Comparison of ENCODE assay signal across 20 cellular contexts in genomic region chr12:68279227-68280054, GRCh38. TPM values are rescaled to one million over a fixed set of nuclear protein-coding genes. Genes with fewer than 3 reads are reported as not detected.
DNase-seq lines count a peak whose midpoint lies in the region; ATAC-seq, FAIRE-seq and TF ChIP-seq lines count a peak whose summit lies in the region.
"Had no signal": no experiment of that assay in that cellular context is flagged by ENCODE, and none has a peak within 500 bp of the region (broad histone marks: within the 10 kb centered on the region; RNA-seq: fewer than 3 reads in every experiment).

No MANE protein-coding gene starts in this region.

- FAIRE-seq in endothelial cell of umbilical vein (lab: Jason Lieb, UNC), result peak; percentile 76

- no peak overlapping the region for H3K27ac ChIP-seq in endothelial cell of umbilical vein (ENCODE audit: insufficient read depth, low read depth, low read length)
- no peak overlapping the region for H3K27ac ChIP-seq in neural progenitor cell
- no peak overlapping the region for H3K27ac ChIP-seq in gastrocnemius medialis
- H3K27ac ChIP-seq: coronary artery, SJCRH30, spleen, stomach had no signal

- ATAC-seq in SK-N-SH treated with all-trans-retinoic acid at 6 μM for 48 hours (peak; percentile 21; the same call in 1 of the 3 replicates), gastrocnemius medialis (no peak)
- ATAC-seq: esophagus mucosa, HCT116, left colon had no signal

- H3K27me3 Mint-ChIP-seq in activated CD4-positive, alpha-beta T cell treated with anti-CD3 and anti-CD28 coated beads, Interleukin-2, amount 10 ng/mL, durations not matched to agents 24 days and 14 days, result no peaks in the 10 kb centered on the region
- H3K27me3 Mint-ChIP-seq in neural progenitor cell (ENCODE audit: insufficient read depth, low read depth) (no peaks in the 10 kb centered on the region), endothelial cell (ENCODE audit: unreplicated experiment) (no peaks in the 10 kb centered on the region)
- H3K27me3 Mint-ChIP-seq: CD8-positive, alpha-beta memory T cell had no signal

- no TSS peak for BruUV-seq in endothelial cell of umbilical vein (replicated peaks; lab: Mats Ljungman, UMichigan)

- intact Hi-C loops in activated CD4-positive, alpha-beta T cell treated with anti-CD3 and anti-CD28 coated beads, Interleukin-2, amount 10 ng/mL, durations not matched to agents 24 days and 14 days (cut with micrococcal nuclease), result loop anchor here (5.0 to 10.0 kb wide), 3 partner anchors 33 to 475 kb away; no protein-coding TSS in a partner anchor
- intact Hi-C loops in endothelial cell of umbilical vein (cut with micrococcal nuclease), result no loop called here
- intact Hi-C loops in gastrocnemius medialis (cut with DNase I; ENCODE audit: low total_unique reads), result no loop called here

- no peak for TF ChIP-seq POLR2A in endothelial cell of umbilical vein (IDR thresholded peaks at IDR 0.05; ENCODE audit: low read depth, low read length)
- no peak for TF ChIP-seq POLR2A in gastrocnemius medialis (IDR thresholded peaks at IDR 0.05)

- no peak overlapping the region for H3K9ac ChIP-seq in endothelial cell of umbilical vein (replicated peaks; ENCODE audit: extremely low read depth, insufficient read depth, low read length)
- no peak overlapping the region for H3K9ac ChIP-seq in neural progenitor cell

- dilution Hi-C loops in endothelial cell of umbilical vein (cut with MboI; ENCODE audit: extremely low pct_ligation_motif_present, low sequenced_read_pairs), result no loop called here

- H3K36me3 ChIP-seq in endothelial cell of umbilical vein (ENCODE audit: control insufficient read depth in 2 of 2, extremely low read depth in 1 of 2, insufficient read depth in 2 of 2, low read length in 2 of 2) (no peaks in the 10 kb centered on the region), neural progenitor cell (no peaks in the 10 kb centered on the region), gastrocnemius medialis (no peaks in the 10 kb centered on the region)
- H3K36me3 ChIP-seq: SJCRH30, spleen, stomach had no signal

- peak overlapping the region; percentile 60 for H3K27ac Mint-ChIP-seq in activated CD4-positive, alpha-beta T cell treated with anti-CD3 and anti-CD28 coated beads, Interleukin-2, amount 10 ng/mL, durations not matched to agents 24 days and 14 days
- H3K27ac Mint-ChIP-seq in neural progenitor cell, result no peak overlapping the region
- no peak overlapping the region for H3K27ac Mint-ChIP-seq in endothelial cell (ENCODE audit: unreplicated experiment)

- H3K27me3 ChIP-seq in endothelial cell of umbilical vein (ENCODE audit: control insufficient read depth in 2 of 2, insufficient read depth in 2 of 2, low read length in 2 of 2) (peaks cover 0 to under 1% of the 10 kb centered on the region in 2 experiments), neural progenitor cell (no peaks in the 10 kb centered on the region), gastrocnemius medialis (no peaks in the 10 kb centered on the region)
- H3K27me3 ChIP-seq: SJCRH30, spleen, stomach had no signal

- H3K9me3 ChIP-seq in endothelial cell of umbilical vein (replicated peaks; ENCODE audit: control insufficient read depth, insufficient read depth, low read length) (no peaks in the 10 kb centered on the region), neural progenitor cell (ENCODE audit: low read depth) (no peaks in the 10 kb centered on the region), gastrocnemius medialis (no peaks in the 10 kb centered on the region)
- H3K9me3 ChIP-seq: spleen, stomach had no signal

- H3K9me1 ChIP-seq in endothelial cell of umbilical vein (replicated peaks; ENCODE audit: control insufficient read depth, extremely low read depth, insufficient read depth, low read length), result no peaks in the 10 kb centered on the region

- H3K79me2 ChIP-seq in endothelial cell of umbilical vein (ENCODE audit: control insufficient read depth, insufficient read depth, low read length) (no peaks in the 10 kb centered on the region), neural progenitor cell (ENCODE audit: low read depth) (no peaks in the 10 kb centered on the region)

- peaks cover 54% of the 10 kb centered on the region for H3K4me1 Mint-ChIP-seq in activated CD4-positive, alpha-beta T cell treated with anti-CD3 and anti-CD28 coated beads, Interleukin-2, amount 10 ng/mL, durations not matched to agents 24 days and 14 days
- peaks cover 17% of the 10 kb centered on the region for H3K4me1 Mint-ChIP-seq in neural progenitor cell
- H3K4me1 Mint-ChIP-seq in endothelial cell (ENCODE audit: unreplicated experiment), result no peaks in the 10 kb centered on the region

- peak; percentile 3 for DNase-seq in activated CD4-positive, alpha-beta T cell treated with anti-CD3 and anti-CD28 coated beads, Interleukin-2, amount 10 ng/mL, durations not matched to agents 24 days and 14 days
- no peak for DNase-seq in activated CD4-positive, alpha-beta T cell treated with anti-CD3 and anti-CD28 coated beads for 4 hours
- DNase-seq in endothelial cell of umbilical vein (ENCODE audit: low read depth, low spot score), result peak; percentile 70
- no peak for DNase-seq in neural progenitor cell (ENCODE audit: low spot score)
- DNase-seq in endothelial cell (ENCODE audit: low spot score), result no peak
- no peak for DNase-seq in gastrocnemius medialis
- no peak for DNase-seq in activated CD4-positive, CD25-positive, alpha-beta regulatory T cell treated with anti-CD3 and anti-CD28 coated beads, Interleukin-2, amount 50 U/mL, for 72 hours
- DNase-seq: CD8-positive, alpha-beta memory T cell; GDM1; left colon; SJCRH30; spleen; stomach had no signal

- CTCF ChIA-PET in endothelial cell of umbilical vein (lab: Charles Lee), result no interaction called here

- H3K4me1 ChIP-seq in endothelial cell of umbilical vein (ENCODE audit: control insufficient read depth, extremely low read depth, insufficient read depth, low read length) (peaks cover 11% of the 10 kb centered on the region), neural progenitor cell (peaks cover 20% of the 10 kb centered on the region), gastrocnemius medialis (no peaks in the 10 kb centered on the region)
- H3K4me1 ChIP-seq: spleen had no signal

- H2AFZ ChIP-seq in endothelial cell of umbilical vein (ENCODE audit: low read depth, low read length), result no peak overlapping the region
- H2AFZ ChIP-seq in neural progenitor cell (replicated peaks), result peak overlapping the region; percentile 22

- H3K9me3 Mint-ChIP-seq in activated CD4-positive, alpha-beta T cell treated with anti-CD3 and anti-CD28 coated beads, Interleukin-2, amount 10 ng/mL, durations not matched to agents 24 days and 14 days, result no peaks in the 10 kb centered on the region
- H3K9me3 Mint-ChIP-seq in neural progenitor cell (no peaks in the 10 kb centered on the region), endothelial cell (ENCODE audit: unreplicated experiment) (no peaks in the 10 kb centered on the region)
- H3K9me3 Mint-ChIP-seq: CD8-positive, alpha-beta memory T cell had no signal

- H4K20me1 ChIP-seq in endothelial cell of umbilical vein (replicated peaks; ENCODE audit: control insufficient read depth, extremely low read depth, insufficient read depth, low read length), result no peaks in the 10 kb centered on the region
- no peaks in the 10 kb centered on the region for H4K20me1 ChIP-seq in neural progenitor cell (ENCODE audit: low read depth)

- H3K4me2 ChIP-seq in endothelial cell of umbilical vein (ENCODE audit: insufficient read depth, low read length) (no peak overlapping the region), neural progenitor cell (no peak overlapping the region)

- H3K4me3 Mint-ChIP-seq in activated CD4-positive, alpha-beta T cell treated with anti-CD3 and anti-CD28 coated beads, Interleukin-2, amount 10 ng/mL, durations not matched to agents 24 days and 14 days, result no peak overlapping the region
- H3K4me3 Mint-ChIP-seq in neural progenitor cell, result no peak overlapping the region
- no peak overlapping the region for H3K4me3 Mint-ChIP-seq in endothelial cell (ENCODE audit: unreplicated experiment)
- H3K4me3 Mint-ChIP-seq: CD8-positive, alpha-beta memory T cell had no signal

- H3K4me3 ChIP-seq in endothelial cell of umbilical vein (replicated peaks in 1 of 3; ENCODE audit: insufficient read depth in 1 of 3, low read depth in 1 of 3, low read length in 3 of 3) (no peak overlapping the region), neural progenitor cell (no peak overlapping the region), gastrocnemius medialis (no peak overlapping the region)
- H3K4me3 ChIP-seq: coronary artery, SJCRH30, spleen, stomach had no signal

- in situ Hi-C loops in gastrocnemius medialis (cut with MboI; ENCODE audit: low sequenced_read_pairs in 4 of 4), result no loop called here

- H3F3A ChIP-seq in neural progenitor cell (ENCODE audit: low read depth), result peaks cover 12% of the 10 kb centered on the region

- POLR2A ChIA-PET in endothelial cell of umbilical vein (lab: Charles Lee), result no interaction called here

- TF ChIP-seq CTCF in endothelial cell of umbilical vein (IDR thresholded peaks at IDR 0.05; ENCODE audit: extremely low read depth in 1 of 2, insufficient read depth in 1 of 2, low read depth in 1 of 2, low read length in 2 of 2) (no peak), neural progenitor cell (IDR thresholded peaks at IDR 0.05) (no peak), endothelial cell (IDR thresholded peaks at IDR 0.05; ENCODE audit: unreplicated experiment) (no peak), gastrocnemius medialis (IDR thresholded peaks at IDR 0.05 in 4 of 5, conservative IDR thresholded peaks at IDR 0.05 in 1 of 5) (no peak)

- H3K36me3 Mint-ChIP-seq in activated CD4-positive, alpha-beta T cell treated with anti-CD3 and anti-CD28 coated beads, Interleukin-2, amount 10 ng/mL, durations not matched to agents 24 days and 14 days (ENCODE audit: low read depth), result no peaks in the 10 kb centered on the region
- H3K36me3 Mint-ChIP-seq in neural progenitor cell, result no peaks in the 10 kb centered on the region
- H3K36me3 Mint-ChIP-seq in endothelial cell (ENCODE audit: low read depth, unreplicated experiment), result no peaks in the 10 kb centered on the region
- H3K36me3 Mint-ChIP-seq: CD8-positive, alpha-beta memory T cell had no signal

RNA-seq across cellular contexts. Expression of gene IL22, which starts 26.0 kb away (rescaled TPM):
- 2.4 and 3.1 TPM in 2 replicates for total RNA-seq in activated CD4-positive, alpha-beta T cell treated with anti-CD3 and anti-CD28 coated beads, Interleukin-2, amount 10 ng/mL, durations not matched to agents 24 days and 14 days
- not detected in 2 replicates for total RNA-seq in endothelial cell of umbilical vein
- not detected in 2 replicates for polyA plus RNA-seq in endothelial cell of umbilical vein
- not detected in 2 replicates for polyA plus RNA-seq in endothelial cell of umbilical vein (2011; cell fraction: cytosol; rRNA removed)
- polyA plus RNA-seq in endothelial cell of umbilical vein (2011; cell fraction: nucleus; rRNA removed), result not detected in 2 replicates
- not detected in 2 replicates for polyA plus RNA-seq in endothelial cell of umbilical vein (2012)
- polyA minus RNA-seq in endothelial cell of umbilical vein, result not detected in 2 replicates
- not detected for polyA minus RNA-seq in endothelial cell of umbilical vein (2011; cell fraction: cytosol; rRNA and poly(A)+ RNA removed)
- not detected in 2 replicates for polyA minus RNA-seq in endothelial cell of umbilical vein (2011; cell fraction: nucleus; rRNA and poly(A)+ RNA removed)
- total RNA-seq in neural progenitor cell (ENCODE audit: low replicate concordance), result not detected in 2 replicates
- total RNA-seq in endothelial cell (ENCODE audit: unreplicated experiment), result not detected
- not detected for total RNA-seq in gastrocnemius medialis
- total RNA-seq: left colon, myocyte, posterior vena cava, SJCRH30, spleen, stomach had no signal
- polyA plus RNA-seq: AG04450; CD8-positive, alpha-beta memory T cell; spleen had no signal

RNA-seq across cellular contexts. Expression of gene MDM1, which starts 52.7 kb away (rescaled TPM):
- 23.2 and 24.9 TPM in 2 replicates for total RNA-seq in activated CD4-positive, alpha-beta T cell treated with anti-CD3 and anti-CD28 coated beads, Interleukin-2, amount 10 ng/mL, durations not matched to agents 24 days and 14 days
- total RNA-seq in endothelial cell of umbilical vein (12.5 and 14.4 TPM in 2 replicates), neural progenitor cell (ENCODE audit: low replicate concordance) (33.7 and 47.2 TPM in 2 replicates), endothelial cell (ENCODE audit: unreplicated experiment) (18.1 TPM), gastrocnemius medialis (1 to 10 TPM; 1.6 to 6.8 (median 3.4) TPM)
- polyA plus RNA-seq in endothelial cell of umbilical vein, result 2.9 and 4.3 TPM in 2 replicates
- 3.7 and 4.5 TPM in 2 replicates for polyA plus RNA-seq in endothelial cell of umbilical vein (2011; cell fraction: cytosol; rRNA removed)
- 41.9 and 62.1 TPM in 2 replicates for polyA plus RNA-seq in endothelial cell of umbilical vein (2011; cell fraction: nucleus; rRNA removed)
- polyA plus RNA-seq in endothelial cell of umbilical vein (2012), result 8.4 and 8.7 TPM in 2 replicates
- polyA minus RNA-seq in endothelial cell of umbilical vein, result 3.8 and 4.2 TPM in 2 replicates
- polyA minus RNA-seq in endothelial cell of umbilical vein (2011; cell fraction: cytosol; rRNA and poly(A)+ RNA removed), result 6.7 TPM
- polyA minus RNA-seq in endothelial cell of umbilical vein (2011; cell fraction: nucleus; rRNA and poly(A)+ RNA removed), result 15.0 and 28.1 TPM in 2 replicates

RNA-seq across cellular contexts. Expression of gene IL26, which starts 53.8 kb away (rescaled TPM):
- 6.9 and 7.7 TPM in 2 replicates for total RNA-seq in activated CD4-positive, alpha-beta T cell treated with anti-CD3 and anti-CD28 coated beads, Interleukin-2, amount 10 ng/mL, durations not matched to agents 24 days and 14 days
- not detected in 2 replicates for total RNA-seq in endothelial cell of umbilical vein
- polyA plus RNA-seq in endothelial cell of umbilical vein, result not detected in 2 replicates
- not detected in 2 replicates for polyA plus RNA-seq in endothelial cell of umbilical vein (2011; cell fraction: cytosol; rRNA removed)
- not detected in 2 replicates for polyA plus RNA-seq in endothelial cell of umbilical vein (2011; cell fraction: nucleus; rRNA removed)
- not detected in 2 replicates for polyA plus RNA-seq in endothelial cell of umbilical vein (2012)
- polyA minus RNA-seq in endothelial cell of umbilical vein, result not detected in 2 replicates
- polyA minus RNA-seq in endothelial cell of umbilical vein (2011; cell fraction: cytosol; rRNA and poly(A)+ RNA removed), result not detected
- not detected in 2 replicates for polyA minus RNA-seq in endothelial cell of umbilical vein (2011; cell fraction: nucleus; rRNA and poly(A)+ RNA removed)
- not detected in 2 replicates for total RNA-seq in neural progenitor cell (ENCODE audit: low replicate concordance)
- not detected for total RNA-seq in endothelial cell (ENCODE audit: unreplicated experiment)
- total RNA-seq in gastrocnemius medialis, result not detected
- total RNA-seq: esophagus mucosa, left colon, myocyte, posterior vena cava, SJCRH30, stomach had no signal
- polyA plus RNA-seq: AG04450, spleen, stomach had no signal

Comparison
In these comparisons a context has a peak if more than half of its experiments do, and no peak if none do; other contexts are left out.
1. DNase-seq: peak in activated CD4-positive, alpha-beta T cell treated with anti-CD3 and anti-CD28 coated beads, Interleukin-2, amount 10 ng/mL, durations not matched to agents 24 days and 14 days (single experiment) and endothelial cell of umbilical vein (single experiment); none in activated CD4-positive, alpha-beta T cell treated with anti-CD3 and anti-CD28 coated beads for 4 hours (0 of 2), neural progenitor cell (single experiment), endothelial cell (single experiment), gastrocnemius medialis (0 of 2) and activated CD4-positive, CD25-positive, alpha-beta regulatory T cell treated with anti-CD3 and anti-CD28 coated beads, Interleukin-2, amount 50 U/mL, for 72 hours (single experiment).